ENCODE assay signal across 1 cellular context in the genomic region with DNA sequence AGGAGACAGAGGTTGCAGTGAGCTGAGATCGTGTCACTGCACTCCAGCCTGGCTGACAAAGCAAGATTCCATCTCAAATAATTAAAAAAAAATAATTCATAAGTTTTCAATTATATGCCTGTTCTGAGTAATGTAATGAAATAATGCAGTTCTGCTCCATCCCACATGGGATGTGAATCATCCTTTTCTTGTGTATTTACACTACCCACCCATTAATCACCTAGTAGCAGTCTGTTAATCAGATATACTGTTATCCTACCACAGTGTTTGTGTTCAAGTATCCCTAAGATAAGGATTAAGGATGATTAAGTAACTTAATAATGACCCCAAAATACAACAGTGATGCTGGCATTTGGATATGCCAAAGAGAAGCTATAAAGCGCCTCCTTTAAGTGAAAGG.
TF ChIP-seq lines count a peak whose summit lies in the region.

No MANE protein-coding gene starts in this region.

TF ChIP-seq in IMR-90, 13 proteins besides CTCF, POLR2A, EP300 and RAD21 (continued from another document):
- no peak for TF ChIP-seq RFX5 (IDR thresholded peaks at IDR 0.05; ENCODE audit: low read depth, low read length)
- TF ChIP-seq CHD1 (IDR thresholded peaks at IDR 0.05; ENCODE audit: low read depth, low read length) = no peak
- TF ChIP-seq RCOR1 (IDR thresholded peaks at IDR 0.05; ENCODE audit: insufficient replicate concordance, low read length) = peak; percentile 18
- TF ChIP-seq MAFK (IDR thresholded peaks at IDR 0.05; ENCODE audit: low read depth, low read length) = no peak
- TF ChIP-seq CEBPB (IDR thresholded peaks at IDR 0.05; ENCODE audit: low read depth, low read length) = no peak
- peak; percentile 57; the same call in 1 of the 2 replicates for TF ChIP-seq FOS (IDR thresholded peaks at IDR 0.05; ENCODE audit: low read depth, low read length)
- no peak for TF ChIP-seq MXI1 (IDR thresholded peaks at IDR 0.05; ENCODE audit: borderline replicate concordance, low read depth, low read length)
- TF ChIP-seq, protein P1, sequence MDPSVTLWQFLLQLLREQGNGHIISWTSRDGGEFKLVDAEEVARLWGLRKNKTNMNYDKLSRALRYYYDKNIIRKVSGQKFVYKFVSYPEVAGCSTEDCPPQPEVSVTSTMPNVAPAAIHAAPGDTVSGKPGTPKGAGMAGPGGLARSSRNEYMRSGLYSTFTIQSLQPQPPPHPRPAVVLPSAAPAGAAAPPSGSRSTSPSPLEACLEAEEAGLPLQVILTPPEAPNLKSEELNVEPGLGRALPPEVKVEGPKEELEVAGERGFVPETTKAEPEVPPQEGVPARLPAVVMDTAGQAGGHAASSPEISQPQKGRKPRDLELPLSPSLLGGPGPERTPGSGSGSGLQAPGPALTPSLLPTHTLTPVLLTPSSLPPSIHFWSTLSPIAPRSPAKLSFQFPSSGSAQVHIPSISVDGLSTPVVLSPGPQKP (IDR thresholded peaks at IDR 0.05; ENCODE audit: borderline replicate concordance, low read depth, low read length) = no peak
- TF ChIP-seq, protein P2, sequence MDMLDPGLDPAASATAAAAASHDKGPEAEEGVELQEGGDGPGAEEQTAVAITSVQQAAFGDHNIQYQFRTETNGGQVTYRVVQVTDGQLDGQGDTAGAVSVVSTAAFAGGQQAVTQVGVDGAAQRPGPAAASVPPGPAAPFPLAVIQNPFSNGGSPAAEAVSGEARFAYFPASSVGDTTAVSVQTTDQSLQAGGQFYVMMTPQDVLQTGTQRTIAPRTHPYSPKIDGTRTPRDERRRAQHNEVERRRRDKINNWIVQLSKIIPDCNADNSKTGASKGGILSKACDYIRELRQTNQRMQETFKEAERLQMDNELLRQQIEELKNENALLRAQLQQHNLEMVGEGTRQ (IDR thresholded peaks at IDR 0.05; ENCODE audit: low read depth, low read length) = no peak
TF ChIP-seq in IMR-90: peak in this region for 3.
